In genomic region chr19:20664917-20665781, GRCh38 we compare ENCODE assay signal across 10 cellular contexts. TPM values are rescaled to one million over a fixed set of nuclear protein-coding genes. Genes with fewer than 3 reads are reported as not detected.
DNase-seq lines count a peak whose midpoint lies in the region; ATAC-seq and TF ChIP-seq lines count a peak whose summit lies in the region.
"Had no signal": no experiment of that assay in that cellular context is flagged by ENCODE, and none has a peak within 500 bp of the region (broad histone marks: within the 10 kb centered on the region; RNA-seq: fewer than 3 reads in every experiment).

No MANE protein-coding gene starts in this region.

- H3K27ac ChIP-seq in HUES64 (ENCODE audit: low read depth, low read length) (peak overlapping the region; percentile 44; the same call in 1 of the 2 replicates), layer of hippocampus (ENCODE audit: low read depth, low read length) (peak overlapping the region; percentile 86), substantia nigra (ENCODE audit: low read depth, low read length, poor library complexity, severe bottlenecking) (peak overlapping the region; percentile 46)

- peaks cover 14% of the 10 kb centered on the region for H3K4me1 ChIP-seq in HUES64 (ENCODE audit: insufficient read depth, low read length)

- H3K27me3 ChIP-seq in HUES64 (ENCODE audit: insufficient read depth, low read length) (no peaks in the 10 kb centered on the region), layer of hippocampus (ENCODE audit: control insufficient read depth, insufficient read depth, low read length) (no peaks in the 10 kb centered on the region)

- 0 out of 2 replicates have a peak, but pooled peaks cover under 1% of the 10 kb centered on the region for H3K36me3 ChIP-seq in HUES64 (ENCODE audit: insufficient read depth, low read length)

- H3K9ac ChIP-seq in HUES64 (ENCODE audit: low read depth, low read length), result peak overlapping the region; percentile 49

- TF ChIP-seq POLR2A in erythroblast (IDR thresholded peaks at IDR 0.05; ENCODE audit: low read length), result no peak

- H3K4me3 ChIP-seq in HUES64 (ENCODE audit: low read length) (no peak overlapping the region; the same call in 1 of the 2 replicates), cardiac fibroblast (replicated peaks in 1 of 2; ENCODE audit: low read depth in 2 of 2, low read length in 2 of 2) (no peak overlapping the region)

- H3K9me3 ChIP-seq in HUES64 (ENCODE audit: insufficient read depth, low read depth, low read length), result no peaks in the 10 kb centered on the region

- TF ChIP-seq CTCF in cardiac fibroblast (IDR thresholded peaks at IDR 0.05; ENCODE audit: low read depth, low read length), result no peak

- 80% methylated on average over 22 of the region's 22 CpGs for WGBS in HUES64

- DNase-seq in cardiac fibroblast (ENCODE audit: low read depth in 2 of 2) (peak; percentile 34), substantia nigra (lab: John Stamatoyannopoulos, UW) (peak in 35 of 49 donors; percentile 2 to 63 (median 25)), HUDEP-2 (lab: John Stamatoyannopoulos, UW; ENCODE audit: unreplicated experiment in 76 of 76) (no peak), erythroblast (lab: John Stamatoyannopoulos, UW) (no peak)
- DNase-seq: cortex of kidney, NCI-H1930 had no signal

- no peak for ATAC-seq in esophagus mucosa
- ATAC-seq in GM21515 (IDR thresholded peaks at IDR 0.05; ENCODE audit: unreplicated experiment), result no peak

RNA-seq across cellular contexts. Expression of gene ZNF626, which starts 3.8 kb away (rescaled TPM):
- 8.3 TPM for polyA plus RNA-seq in HUES64 (2013, experiment 1 of 2)
- polyA plus RNA-seq in HUES64 (2013, experiment 2 of 2), result 9.5 TPM
- total RNA-seq in esophagus mucosa, result 4.9 TPM

Comparison
In these comparisons a context has a peak if more than half of its experiments do, and no peak if none do; other contexts are left out.
1. DNase-seq: peak in cardiac fibroblast (2 of 2) and substantia nigra (35 of 49); none in HUDEP-2 (0 of 76) and erythroblast (0 of 2).
2. Peak in every context shown above with its lines, with median percentiles within 50 percentile points of each other: H3K27ac ChIP-seq.